10 cellular contexts compared by ENCODE assay signal in the genomic region with DNA sequence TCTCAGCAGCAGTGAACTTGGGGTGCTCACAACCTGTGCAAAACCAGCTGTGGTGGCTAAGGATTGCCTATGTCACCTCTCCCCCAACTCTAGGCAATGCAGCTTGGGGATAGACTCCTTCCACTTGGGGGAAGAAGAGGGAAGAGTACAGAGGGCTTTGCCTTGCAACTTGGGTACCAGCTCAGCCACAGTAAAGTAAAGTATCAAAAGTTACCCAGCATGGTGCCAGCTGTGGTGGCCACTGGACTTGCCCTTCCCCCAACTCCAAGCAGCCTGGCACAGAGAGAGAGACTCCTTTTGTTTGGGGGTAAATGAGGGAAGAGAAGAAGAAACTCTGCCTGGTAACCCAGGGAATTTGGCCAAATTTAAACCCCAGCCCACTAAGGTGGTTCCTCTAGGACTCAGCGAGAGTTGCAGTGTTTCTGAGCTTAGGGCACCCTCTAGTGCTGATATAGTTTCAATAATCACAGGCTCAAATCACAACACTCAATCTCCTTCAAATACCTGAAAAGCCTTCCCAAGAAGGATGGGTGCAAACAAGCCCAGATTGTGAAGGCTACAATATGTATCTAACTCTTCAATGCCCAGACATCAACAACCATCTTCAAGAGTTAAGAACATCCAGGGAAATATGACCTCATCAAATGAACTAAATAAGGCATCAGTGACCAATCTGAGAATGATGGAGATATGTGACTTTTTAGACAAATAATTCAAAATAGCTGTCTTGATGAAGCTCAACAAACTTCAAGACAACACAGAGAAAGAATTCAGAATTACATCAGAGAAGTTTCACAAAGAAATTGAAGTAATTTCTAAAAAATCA. TPM values are rescaled to one million over a fixed set of nuclear protein-coding genes. Genes with fewer than 3 reads are reported as not detected.
DNase-seq lines count a peak whose midpoint lies in the region; ATAC-seq, FAIRE-seq and TF ChIP-seq lines count a peak whose summit lies in the region.
"Had no signal": no experiment of that assay in that cellular context is flagged by ENCODE, and none has a peak within 500 bp of the region (broad histone marks: within the 10 kb centered on the region; RNA-seq: fewer than 3 reads in every experiment).

No MANE protein-coding gene starts in this region.

- WGBS in HepG2 (ENCODE audit: low lambda C conversion rate) = 4% methylated on average over 1 of the region's 1 CpG
- WGBS in testis, 2 donors = 12 to 17% methylated on average over 1 of the region's 1 CpG

- TF ChIP-seq CTCF in VCaP (conservative IDR thresholded peaks at IDR 0.05) (peak; percentile 87), HepG2 (CRISPR knock-in tag; IDR thresholded peaks at IDR 0.05) (peak; percentile 71), testis (IDR thresholded peaks at IDR 0.05) (no peak)

- TF ChIP-seq POLR2A in HepG2 (IDR thresholded peaks at IDR 0.05; ENCODE audit: insufficient read depth in 1 of 2, low read depth in 2 of 2, low read length in 2 of 2) (no peak), testis (IDR thresholded peaks at IDR 0.05) (no peak)

- ATAC-seq in HepG2 = peak; percentile 88

- H3K4me3 Mint-ChIP-seq in T-helper 2 cell treated with Interferon-gamma antibody and Interleukin-4, amounts not matched to agents 5 μg/mL and 100 μg/mL, for 36 hours = no peak overlapping the region
- H3K4me3 Mint-ChIP-seq in activated naive CD4-positive, alpha-beta T cell treated with anti-CD3 and anti-CD28 coated beads for 36 hours = no peak overlapping the region

- no peaks in the 10 kb centered on the region for H3K9me3 Mint-ChIP-seq in T-helper 2 cell treated with Interferon-gamma antibody and Interleukin-4, amounts not matched to agents 5 μg/mL and 100 μg/mL, for 36 hours
- H3K9me3 Mint-ChIP-seq in activated naive CD4-positive, alpha-beta T cell treated with anti-CD3 and anti-CD28 coated beads for 36 hours = no peaks in the 10 kb centered on the region

- POLR2A ChIA-PET in HepG2 (lab: Yijun Ruan, JAX) = no interaction called here

- H2AFZ ChIP-seq in Karpas-422 (ENCODE audit: low read length) (no peak overlapping the region), HepG2 (ENCODE audit: low read length) (no peak overlapping the region)

- peaks cover 35% of the 10 kb centered on the region for H3K27me3 Mint-ChIP-seq in T-helper 2 cell treated with Interferon-gamma antibody and Interleukin-4, amounts not matched to agents 5 μg/mL and 100 μg/mL, for 36 hours (ENCODE audit: low read depth)
- peaks cover 4% of the 10 kb centered on the region for H3K27me3 Mint-ChIP-seq in activated naive CD4-positive, alpha-beta T cell treated with anti-CD3 and anti-CD28 coated beads for 36 hours (ENCODE audit: low read depth)

- no peak overlapping the region for H3K4me2 ChIP-seq in Karpas-422 (ENCODE audit: low read depth, low read length, poor library complexity, severe bottlenecking)
- no peak overlapping the region for H3K4me2 ChIP-seq in HepG2 (ENCODE audit: low read depth, low read length)

- no peaks in the 10 kb centered on the region for H3K9me2 ChIP-seq in Karpas-422 (replicated peaks; ENCODE audit: insufficient read depth, low read length)

- H3K27ac ChIP-seq in Karpas-422 (ENCODE audit: low read length) (no peak overlapping the region), VCaP (no peak overlapping the region), HepG2 (ENCODE audit: extremely low read length, insufficient read depth, low read length) (no peak overlapping the region), testis (no peak overlapping the region)

- H3K36me3 ChIP-seq in Karpas-422 (ENCODE audit: insufficient read depth, low read length) (no peaks in the 10 kb centered on the region), HepG2 (replicated peaks in 1 of 2; ENCODE audit: control insufficient read depth in 1 of 2, insufficient read depth in 2 of 2, low read length in 2 of 2) (no peaks in the 10 kb centered on the region), testis (ENCODE audit: low read depth, missing control alignments) (no peaks in the 10 kb centered on the region)

- peak; percentile 48; the same call in 1 of the 2 replicates for TF ChIP-seq RAD21 in HepG2 (CRISPR knock-in tag; IDR thresholded peaks at IDR 0.05)

- in situ Hi-C loops in HepG2 (cut with HindIII; ENCODE audit: extremely low pct_ligation_motif_present, low pct_unique_long_range_greater_than_20kb) = no loop called here

- H3K27me3 ChIP-seq in Karpas-422 (ENCODE audit: low read length) (no peaks in the 10 kb centered on the region), HepG2 (ENCODE audit: control insufficient read depth in 1 of 2, insufficient read depth in 2 of 2, low read length in 2 of 2) (peaks cover 0 to 3% of the 10 kb centered on the region in 2 experiments; a peak in 1 of 5 replicates), testis (no peaks in the 10 kb centered on the region)

- CTCF ChIA-PET in HepG2 (lab: Yijun Ruan, JAX; ENCODE audit: low intra/inter-chr PET ratio, low total read pairs) = interaction anchor here (0.7 kb wide), 1 partner anchor 11 kb away, joined by 4 read pairs; no protein-coding TSS in a partner anchor
- CTCF ChIA-PET in activated naive CD4-positive, alpha-beta T cell treated with anti-CD3 and anti-CD28 coated beads for 36 hours (lab: Charles Lee) = interaction anchor here (0.7 to 1.5 kb wide), 5 partner anchors 25 to 110 kb away, joined by 3 to 6 read pairs (median 3); no protein-coding TSS in a partner anchor

- TF ChIP-seq EP300 in HepG2 (IDR thresholded peaks at IDR 0.05; ENCODE audit: low read depth in 2 of 2, low read length in 2 of 2) (no peak), HepG2 (CRISPR knock-in tag; IDR thresholded peaks at IDR 0.05; ENCODE audit: borderline replicate concordance) (no peak)

- H3K4me1 ChIP-seq in Karpas-422 (ENCODE audit: low read length) = no peaks in the 10 kb centered on the region
- no peaks in the 10 kb centered on the region for H3K4me1 ChIP-seq in HepG2 (ENCODE audit: insufficient read depth, low read length)
- no peaks in the 10 kb centered on the region for H3K4me1 ChIP-seq in testis

- no TSS peak for BruUV-seq in HepG2 (replicated peaks; lab: Mats Ljungman, UMichigan)

- no peaks in the 10 kb centered on the region for H3K36me3 Mint-ChIP-seq in T-helper 2 cell treated with Interferon-gamma antibody and Interleukin-4, amounts not matched to agents 5 μg/mL and 100 μg/mL, for 36 hours (ENCODE audit: low read depth)
- no peaks in the 10 kb centered on the region for H3K36me3 Mint-ChIP-seq in activated naive CD4-positive, alpha-beta T cell treated with anti-CD3 and anti-CD28 coated beads for 36 hours (ENCODE audit: low read depth)

- peak; percentile 69 for FAIRE-seq in HepG2 (lab: Jason Lieb, UNC)

- H4K20me1 ChIP-seq in Karpas-422 (ENCODE audit: insufficient read depth, low read depth, low read length) (no peaks in the 10 kb centered on the region), HepG2 (ENCODE audit: insufficient read depth, low read length) (no peaks in the 10 kb centered on the region)

- peak; percentile 27 for DNase-seq in DMS153 treated with DMSO at 0.1 percent for 48 hours (lab: John Stamatoyannopoulos, UW; ENCODE audit: unreplicated experiment)
- peak; percentile 71 for DNase-seq in Karpas-422
- peak; percentile 43 for DNase-seq in HepG2 (ENCODE audit: low spot score)
- DNase-seq in T-helper 2 cell treated with Interferon-gamma antibody and Interleukin-4, amounts not matched to agents 5 μg/mL and 100 μg/mL, for 36 hours (ENCODE audit: low spot score) = no peak
- DNase-seq in activated naive CD4-positive, alpha-beta T cell treated with anti-CD3 and anti-CD28 coated beads for 36 hours = no peak
- DNase-seq in testis = no peak
- DNase-seq in NCI-H1694 (lab: John Stamatoyannopoulos, UW) = no peak

- no peaks in the 10 kb centered on the region for H3K4me1 Mint-ChIP-seq in T-helper 2 cell treated with Interferon-gamma antibody and Interleukin-4, amounts not matched to agents 5 μg/mL and 100 μg/mL, for 36 hours (ENCODE audit: low read depth)
- H3K4me1 Mint-ChIP-seq in activated naive CD4-positive, alpha-beta T cell treated with anti-CD3 and anti-CD28 coated beads for 36 hours (ENCODE audit: low read depth) = no peaks in the 10 kb centered on the region

- H3K9me3 ChIP-seq in Karpas-422 (ENCODE audit: low read length) (no peaks in the 10 kb centered on the region), HepG2 (ENCODE audit: low read length) (no peaks in the 10 kb centered on the region), testis (no peaks in the 10 kb centered on the region)

- H3K79me2 ChIP-seq in Karpas-422 (ENCODE audit: low read length) = no peaks in the 10 kb centered on the region
- H3K79me2 ChIP-seq in HepG2 (ENCODE audit: insufficient read depth, low read length) = no peaks in the 10 kb centered on the region

- H3K27ac Mint-ChIP-seq in T-helper 2 cell treated with Interferon-gamma antibody and Interleukin-4, amounts not matched to agents 5 μg/mL and 100 μg/mL, for 36 hours = no peak overlapping the region
- no peak overlapping the region for H3K27ac Mint-ChIP-seq in activated naive CD4-positive, alpha-beta T cell treated with anti-CD3 and anti-CD28 coated beads for 36 hours

- intact Hi-C loops in HepG2 (cut with micrococcal nuclease; ENCODE audit: unreplicated experiment) (no loop called here), testis (cut with DNase I; ENCODE audit: low total_unique reads) (no loop called here)
- intact Hi-C loops in activated naive CD4-positive, alpha-beta T cell treated with anti-CD3 and anti-CD28 coated beads for 36 hours (cut with micrococcal nuclease) = no loop called here

- H3K4me3 ChIP-seq in Karpas-422 (ENCODE audit: low read length) (no peak overlapping the region), HepG2 (replicated peaks in 1 of 3; ENCODE audit: insufficient read depth in 1 of 3, low read depth in 2 of 3, low read length in 3 of 3) (no peak overlapping the region), testis (no peak overlapping the region)

- H3K9ac ChIP-seq in Karpas-422 (ENCODE audit: low read length) (no peak overlapping the region), HepG2 (ENCODE audit: insufficient read depth, low read depth, low read length) (no peak overlapping the region)

RNA-seq across cellular contexts. Expression of a gene that starts 7.6 kb away (rescaled TPM):
- not detected in 2 replicates for total RNA-seq in Karpas-422 (2014; rRNA removed; shearing (Covaris generic); ENCODE audit: low replicate concordance)
- total RNA-seq in HepG2 (2016; rRNA removed; fragmentation: Illumina TruSeq; extraction: Trizol) (not detected in 2 replicates), testis (not detected)
- total RNA-seq in HepG2 (2016; cell fraction: cytosol; rRNA removed; fragmentation: Illumina TruSeq; extraction: Trizol; ENCODE audit: low read depth) = not detected in 2 replicates
- not detected in 2 replicates for total RNA-seq in HepG2 (2016; cell fraction: insoluble cytoplasmic fraction; rRNA removed; fragmentation: Illumina TruSeq; extraction: Trizol)
- total RNA-seq in HepG2 (2016; cell fraction: membrane; rRNA removed; fragmentation: Illumina TruSeq; extraction: Trizol) = not detected in 2 replicates
- not detected in 2 replicates for total RNA-seq in HepG2 (2016; cell fraction: nucleus; rRNA removed; fragmentation: Illumina TruSeq; extraction: Trizol)
- polyA plus RNA-seq in HepG2 (2011; rRNA removed) (not detected in 2 replicates), testis (ENCODE audit: insufficient read depth, low read depth, low replicate concordance) (not detected)
- polyA plus RNA-seq in HepG2 (2011; cell fraction: cytosol; rRNA removed) = not detected in 2 replicates
- not detected in 2 replicates for polyA plus RNA-seq in HepG2 (2011; cell fraction: nucleus; rRNA removed)
- polyA plus RNA-seq in HepG2 (2012) = not detected in 2 replicates
- polyA plus RNA-seq in HepG2 (2016; cell fraction: cytosol; fragmentation: Illumina TruSeq; extraction: Trizol; ENCODE audit: low read depth) = not detected in 2 replicates
- not detected in 2 replicates for polyA plus RNA-seq in HepG2 (2016; cell fraction: insoluble cytoplasmic fraction; fragmentation: Illumina TruSeq; extraction: Trizol; ENCODE audit: low read depth)
- not detected in 2 replicates for polyA plus RNA-seq in HepG2 (2016; cell fraction: membrane; fragmentation: Illumina TruSeq; extraction: Trizol; ENCODE audit: low read depth)
- not detected in 2 replicates for polyA plus RNA-seq in HepG2 (2016; cell fraction: nucleus; fragmentation: Illumina TruSeq; extraction: Trizol; ENCODE audit: insufficient read depth, low read depth)
- not detected in 2 replicates for polyA minus RNA-seq in HepG2 (2011; rRNA and poly(A)+ RNA removed; ENCODE audit: low replicate concordance)
- not detected in 2 replicates for polyA minus RNA-seq in HepG2 (2011; cell fraction: cytosol; rRNA and poly(A)+ RNA removed)
- not detected in 2 replicates for polyA minus RNA-seq in HepG2 (2011; cell fraction: nucleus; rRNA and poly(A)+ RNA removed)
- total RNA-seq in activated naive CD4-positive, alpha-beta T cell treated with anti-CD3 and anti-CD28 coated beads for 36 hours = not detected
- total RNA-seq: glomerular endothelial cell, subcutaneous adipose tissue had no signal

RNA-seq across cellular contexts. Expression of a gene that starts 30.0 kb away (rescaled TPM):
- total RNA-seq in Karpas-422 (2014; rRNA removed; shearing (Covaris generic); ENCODE audit: low replicate concordance) = not detected in 2 replicates
- total RNA-seq in HepG2 (2016; rRNA removed; fragmentation: Illumina TruSeq; extraction: Trizol) (not detected in 2 replicates), testis (not detected)
- not detected in 2 replicates for total RNA-seq in HepG2 (2016; cell fraction: cytosol; rRNA removed; fragmentation: Illumina TruSeq; extraction: Trizol; ENCODE audit: low read depth)
- total RNA-seq in HepG2 (2016; cell fraction: insoluble cytoplasmic fraction; rRNA removed; fragmentation: Illumina TruSeq; extraction: Trizol) = not detected in 2 replicates
- total RNA-seq in HepG2 (2016; cell fraction: membrane; rRNA removed; fragmentation: Illumina TruSeq; extraction: Trizol) = not detected in 2 replicates
- total RNA-seq in HepG2 (2016; cell fraction: nucleus; rRNA removed; fragmentation: Illumina TruSeq; extraction: Trizol) = not detected in 2 replicates
- polyA plus RNA-seq in HepG2 (2011; rRNA removed) (not detected in 2 replicates), testis (ENCODE audit: insufficient read depth, low read depth, low replicate concordance) (not detected)
- polyA plus RNA-seq in HepG2 (2011; cell fraction: cytosol; rRNA removed) = not detected in 2 replicates
- polyA plus RNA-seq in HepG2 (2011; cell fraction: nucleus; rRNA removed) = not detected in 2 replicates
- not detected in 2 replicates for polyA plus RNA-seq in HepG2 (2012)
- polyA plus RNA-seq in HepG2 (2016; cell fraction: cytosol; fragmentation: Illumina TruSeq; extraction: Trizol; ENCODE audit: low read depth) = not detected in 2 replicates
- not detected in 2 replicates for polyA plus RNA-seq in HepG2 (2016; cell fraction: insoluble cytoplasmic fraction; fragmentation: Illumina TruSeq; extraction: Trizol; ENCODE audit: low read depth)
- polyA plus RNA-seq in HepG2 (2016; cell fraction: membrane; fragmentation: Illumina TruSeq; extraction: Trizol; ENCODE audit: low read depth) = not detected in 2 replicates
- not detected in 2 replicates for polyA plus RNA-seq in HepG2 (2016; cell fraction: nucleus; fragmentation: Illumina TruSeq; extraction: Trizol; ENCODE audit: insufficient read depth, low read depth)
- not detected in 2 replicates for polyA minus RNA-seq in HepG2 (2011; rRNA and poly(A)+ RNA removed; ENCODE audit: low replicate concordance)
- polyA minus RNA-seq in HepG2 (2011; cell fraction: cytosol; rRNA and poly(A)+ RNA removed) = not detected in 2 replicates
- not detected in 2 replicates for polyA minus RNA-seq in HepG2 (2011; cell fraction: nucleus; rRNA and poly(A)+ RNA removed)
- total RNA-seq in activated naive CD4-positive, alpha-beta T cell treated with anti-CD3 and anti-CD28 coated beads for 36 hours = not detected
- total RNA-seq: glomerular endothelial cell, subcutaneous adipose tissue had no signal

RNA-seq across cellular contexts. Expression of a gene that starts 38.0 kb away (rescaled TPM):
- 0.22 TPM in 1 of 2 replicates, not detected in the other for total RNA-seq in Karpas-422 (2014; rRNA removed; shearing (Covaris generic); ENCODE audit: low replicate concordance)
- total RNA-seq in HepG2 (2016; rRNA removed; fragmentation: Illumina TruSeq; extraction: Trizol) (not detected in 2 replicates), testis (not detected)
- total RNA-seq in HepG2 (2016; cell fraction: cytosol; rRNA removed; fragmentation: Illumina TruSeq; extraction: Trizol; ENCODE audit: low read depth) = not detected in 2 replicates
- total RNA-seq in HepG2 (2016; cell fraction: insoluble cytoplasmic fraction; rRNA removed; fragmentation: Illumina TruSeq; extraction: Trizol) = not detected in 2 replicates
- total RNA-seq in HepG2 (2016; cell fraction: membrane; rRNA removed; fragmentation: Illumina TruSeq; extraction: Trizol) = not detected in 2 replicates
- not detected in 2 replicates for total RNA-seq in HepG2 (2016; cell fraction: nucleus; rRNA removed; fragmentation: Illumina TruSeq; extraction: Trizol)
- polyA plus RNA-seq in HepG2 (2011; rRNA removed) (not detected in 2 replicates), testis (ENCODE audit: insufficient read depth, low read depth, low replicate concordance) (not detected)
- polyA plus RNA-seq in HepG2 (2011; cell fraction: cytosol; rRNA removed) = not detected in 2 replicates
- not detected in 2 replicates for polyA plus RNA-seq in HepG2 (2011; cell fraction: nucleus; rRNA removed)
- polyA plus RNA-seq in HepG2 (2012) = not detected in 2 replicates
- polyA plus RNA-seq in HepG2 (2016; cell fraction: cytosol; fragmentation: Illumina TruSeq; extraction: Trizol; ENCODE audit: low read depth) = not detected in 2 replicates
- not detected in 2 replicates for polyA plus RNA-seq in HepG2 (2016; cell fraction: insoluble cytoplasmic fraction; fragmentation: Illumina TruSeq; extraction: Trizol; ENCODE audit: low read depth)
- polyA plus RNA-seq in HepG2 (2016; cell fraction: membrane; fragmentation: Illumina TruSeq; extraction: Trizol; ENCODE audit: low read depth) = not detected in 2 replicates
- not detected in 2 replicates for polyA plus RNA-seq in HepG2 (2016; cell fraction: nucleus; fragmentation: Illumina TruSeq; extraction: Trizol; ENCODE audit: insufficient read depth, low read depth)
- not detected in 2 replicates for polyA minus RNA-seq in HepG2 (2011; rRNA and poly(A)+ RNA removed; ENCODE audit: low replicate concordance)
- not detected in 2 replicates for polyA minus RNA-seq in HepG2 (2011; cell fraction: cytosol; rRNA and poly(A)+ RNA removed)
- not detected in 2 replicates for polyA minus RNA-seq in HepG2 (2011; cell fraction: nucleus; rRNA and poly(A)+ RNA removed)
- total RNA-seq in activated naive CD4-positive, alpha-beta T cell treated with anti-CD3 and anti-CD28 coated beads for 36 hours = not detected
- total RNA-seq: glomerular endothelial cell had no signal

Comparison
In these comparisons a context has a peak if more than half of its experiments do, and no peak if none do; other contexts are left out.
1. DNase-seq: peak in DMS153 treated with DMSO at 0.1 percent for 48 hours (single experiment), Karpas-422 (single experiment) and HepG2 (single experiment); none in T-helper 2 cell treated with Interferon-gamma antibody and Interleukin-4, amounts not matched to agents 5 μg/mL and 100 μg/mL, for 36 hours (single experiment), activated naive CD4-positive, alpha-beta T cell treated with anti-CD3 and anti-CD28 coated beads for 36 hours (single experiment), testis (single experiment) and NCI-H1694 (single experiment).
2. CTCF ChIP-seq: peak in VCaP (single experiment) and HepG2 (single experiment); none in testis (0 of 3).